Comparison of ENCODE assay signal across 9 cellular contexts in the genomic region with DNA sequence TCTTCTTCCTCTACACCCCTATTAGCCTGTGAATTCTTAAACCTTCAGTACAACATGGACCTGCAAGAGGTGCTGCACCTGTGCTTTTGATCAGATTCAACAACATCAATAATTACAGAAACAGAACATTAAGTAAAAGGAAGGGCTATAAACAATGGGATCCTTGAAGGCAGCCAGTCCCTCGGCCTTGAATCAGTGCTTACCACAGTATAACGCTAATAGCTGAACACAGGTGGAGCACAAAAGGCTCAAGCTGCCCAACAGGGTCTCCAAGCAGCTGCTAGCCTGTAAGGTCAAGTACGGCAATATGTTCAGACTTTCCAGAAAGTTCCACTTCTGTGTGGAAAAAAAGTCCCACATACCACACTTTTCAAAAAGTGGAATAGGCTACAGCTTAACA.
A peak's percentile ranks its signal among the peaks of the same experiment; 100 is the strongest.
DNase-seq lines count a peak whose midpoint lies in the region; ATAC-seq, FAIRE-seq and TF ChIP-seq lines count a peak whose summit lies in the region.
"Had no signal": no experiment of that assay in that cellular context is flagged by ENCODE, and none has a peak within 500 bp of the region (broad histone marks: within the 10 kb centered on the region; RNA-seq: fewer than 3 reads in every experiment).

No MANE protein-coding gene starts in this region.

- no peak overlapping the region for H3K4me3 Mint-ChIP-seq in activated naive CD4-positive, alpha-beta T cell treated with anti-CD3 and anti-CD28 coated beads for 36 hours
- H3K4me3 Mint-ChIP-seq in effector memory CD8-positive, alpha-beta T cell, result peak overlapping the region; percentile 54 to 67

- no peaks in the 10 kb centered on the region for H3K27me3 Mint-ChIP-seq in activated naive CD4-positive, alpha-beta T cell treated with anti-CD3 and anti-CD28 coated beads for 36 hours (ENCODE audit: low read depth)
- H3K27me3 Mint-ChIP-seq in effector memory CD8-positive, alpha-beta T cell, result no peaks in the 10 kb centered on the region

- intact Hi-C loops in activated naive CD4-positive, alpha-beta T cell treated with anti-CD3 and anti-CD28 coated beads for 36 hours (cut with micrococcal nuclease), result loop anchor here (1.0 to 2.0 kb wide), 6 partner anchors 15 to 75 kb away; a partner anchor contains a TSS

- H3K4me3 ChIP-seq in LNCaP clone FGC (ENCODE audit: low read depth, low read length) (no peak overlapping the region), small intestine (ENCODE audit: low read depth in 1 of 2, low read length in 2 of 2) (no peak overlapping the region)

- no peak for FAIRE-seq in small intestine (lab: Jason Lieb, UNC)
- FAIRE-seq: D721Med had no signal

- no peaks in the 10 kb centered on the region for H3K9me3 ChIP-seq in small intestine (ENCODE audit: control insufficient read depth, low read depth)

- H3K4me1 ChIP-seq in small intestine (ENCODE audit: control insufficient read depth in 2 of 2, insufficient read depth in 1 of 2, low read depth in 1 of 2, low read length in 1 of 2), result peaks cover 10 to 11% of the 10 kb centered on the region in 2 donors

- CTCF ChIA-PET in activated naive CD4-positive, alpha-beta T cell treated with anti-CD3 and anti-CD28 coated beads for 36 hours (lab: Charles Lee), result interaction anchor here (0.7 to 1.1 kb wide), 2 partner anchors 13 to 62 kb away, joined by 3 read pairs; a partner anchor contains a TSS

- in situ Hi-C loops in GM13976 (cut with MboI; ENCODE audit: low sequenced_read_pairs, unreplicated experiment), result no loop called here
- in situ Hi-C loops in ACHN (cut with HindIII; ENCODE audit: low pct_ligation_motif_present, low pct_unique_long_range_greater_than_20kb, low sequenced_read_pairs), result no loop called here

- TF ChIP-seq CTCF in LNCaP clone FGC (IDR thresholded peaks at IDR 0.05; ENCODE audit: control insufficient read depth, extremely low read depth, insufficient read depth), result no peak
- TF ChIP-seq CTCF in GM13976 (IDR thresholded peaks at IDR 0.05; ENCODE audit: borderline replicate concordance, control extremely low read depth, extremely low read depth, insufficient read depth, missing control alignments), result no peak

- H3K27ac Mint-ChIP-seq in activated naive CD4-positive, alpha-beta T cell treated with anti-CD3 and anti-CD28 coated beads for 36 hours, result peak overlapping the region; percentile 27
- H3K27ac Mint-ChIP-seq in effector memory CD8-positive, alpha-beta T cell, result peak overlapping the region; percentile 76 to 88

- WGBS in small intestine, 3 donors, result 10 to 39% (median 20%) methylated on average over 3 of the region's 3 CpGs

- DNase-seq in activated naive CD4-positive, alpha-beta T cell treated with anti-CD3 and anti-CD28 coated beads for 36 hours, result no peak
- no peak for DNase-seq in activated naive CD4-positive, alpha-beta T cell treated with Interleukin-2 at 50 U/mL for 16 hours
- DNase-seq in LNCaP clone FGC (ENCODE audit: low read depth), result peak; percentile 38
- DNase-seq in effector memory CD8-positive, alpha-beta T cell, result no peak
- peak; percentile 48 for DNase-seq in small intestine
- no peak for DNase-seq in AML-193 (lab: John Stamatoyannopoulos, UW)
- DNase-seq in GM13976 (ENCODE audit: low spot score), result no peak
- DNase-seq in ACHN, result no peak

- peaks cover 37% of the 10 kb centered on the region for H3K4me1 Mint-ChIP-seq in activated naive CD4-positive, alpha-beta T cell treated with anti-CD3 and anti-CD28 coated beads for 36 hours (ENCODE audit: low read depth)
- H3K4me1 Mint-ChIP-seq in effector memory CD8-positive, alpha-beta T cell (ENCODE audit: low read depth in 2 of 2), result peaks cover 26 to 30% of the 10 kb centered on the region in 2 donors

- H3K36me3 ChIP-seq in small intestine (ENCODE audit: control insufficient read depth in 2 of 2, insufficient read depth in 2 of 2, low read length in 2 of 2), result no peaks in the 10 kb centered on the region

- no peaks in the 10 kb centered on the region for H3K36me3 Mint-ChIP-seq in activated naive CD4-positive, alpha-beta T cell treated with anti-CD3 and anti-CD28 coated beads for 36 hours (ENCODE audit: low read depth)
- H3K36me3 Mint-ChIP-seq in effector memory CD8-positive, alpha-beta T cell (ENCODE audit: insufficient read depth), result no peaks in the 10 kb centered on the region

- H3K27me3 ChIP-seq in small intestine (ENCODE audit: control insufficient read depth in 2 of 2, insufficient read depth in 2 of 2, low read length in 2 of 2), result no peaks in the 10 kb centered on the region

- peaks cover 5% of the 10 kb centered on the region for H3K9me3 Mint-ChIP-seq in activated naive CD4-positive, alpha-beta T cell treated with anti-CD3 and anti-CD28 coated beads for 36 hours
- H3K9me3 Mint-ChIP-seq in effector memory CD8-positive, alpha-beta T cell, result peaks cover 0 to under 1% of the 10 kb centered on the region in 2 donors

- peak overlapping the region; percentile 60 to 86 for H3K27ac ChIP-seq in small intestine (ENCODE audit: low read depth in 1 of 2, low read length in 1 of 2)

- peak; percentile 1 for ATAC-seq in effector memory CD8-positive, alpha-beta T cell (replicated peaks)

Comparison
In these comparisons a context has a peak if more than half of its experiments do, and no peak if none do; other contexts are left out.
1. DNase-seq: peak in LNCaP clone FGC (single experiment) and small intestine (single experiment); none in activated naive CD4-positive, alpha-beta T cell treated with anti-CD3 and anti-CD28 coated beads for 36 hours (single experiment), activated naive CD4-positive, alpha-beta T cell treated with Interleukin-2 at 50 U/mL for 16 hours (single experiment), effector memory CD8-positive, alpha-beta T cell (0 of 3), AML-193 (0 of 2), GM13976 (single experiment) and ACHN (single experiment).